9 cellular contexts compared by ENCODE assay signal in genomic region chr2:144703852-144704324, GRCh38.
DNase-seq lines count a peak whose midpoint lies in the region; ATAC-seq and TF ChIP-seq lines count a peak whose summit lies in the region.
"Had no signal": no experiment of that assay in that cellular context is flagged by ENCODE, and none has a peak within 500 bp of the region (broad histone marks: within the 10 kb centered on the region; RNA-seq: fewer than 3 reads in every experiment).

No MANE protein-coding gene starts in this region.

- H3K4me3 Mint-ChIP-seq in central memory CD8-positive, alpha-beta T cell, result no peak overlapping the region
- H3K4me3 Mint-ChIP-seq: nephron had no signal

- peak; percentile 100 for DNase-seq in GF-D8 (lab: John Stamatoyannopoulos, UW)
- DNase-seq in LoVo (ENCODE audit: low spot score), result peak; percentile 15
- DNase-seq in central memory CD8-positive, alpha-beta T cell (ENCODE audit: low spot score in 2 of 2), result no peak
- no peak for DNase-seq in NCI-H2196 (lab: John Stamatoyannopoulos, UW; ENCODE audit: unreplicated experiment)
- no peak for DNase-seq in retina
- DNase-seq in stimulated activated CD4-positive, alpha-beta T cell treated with anti-CD3 and anti-CD28 coated beads, Interleukin-2, amount 100 ng/mL, for 48 hours, result no peak
- DNase-seq in NCI-H2029 (lab: John Stamatoyannopoulos, UW), result no peak

- peak; percentile 12 for TF ChIP-seq CTCF in neutrophil (IDR thresholded peaks at IDR 0.05)

- H3K9me3 ChIP-seq in neutrophil, result no peaks in the 10 kb centered on the region

- no peaks in the 10 kb centered on the region for H3K9me3 Mint-ChIP-seq in central memory CD8-positive, alpha-beta T cell
- H3K9me3 Mint-ChIP-seq: nephron had no signal

- H3K27ac Mint-ChIP-seq in central memory CD8-positive, alpha-beta T cell (ENCODE audit: low read depth), result no peak overlapping the region
- H3K27ac Mint-ChIP-seq: nephron had no signal

- no peaks in the 10 kb centered on the region for H3K27me3 Mint-ChIP-seq in central memory CD8-positive, alpha-beta T cell

- H3K36me3 ChIP-seq in neutrophil, result no peaks in the 10 kb centered on the region

- H3K4me3 ChIP-seq in neutrophil (ENCODE audit: low read depth in 1 of 2, low read length in 1 of 2), result peak overlapping the region; percentile 28 to 36

- no peaks in the 10 kb centered on the region for H3K4me1 Mint-ChIP-seq in central memory CD8-positive, alpha-beta T cell

- H3K27ac ChIP-seq in neutrophil, result peak overlapping the region; percentile 98

- H3K4me1 ChIP-seq in neutrophil (ENCODE audit: control insufficient read depth in 1 of 2, insufficient read depth in 1 of 2, low read depth in 1 of 2, low read length in 1 of 2), result peaks cover 53 to 60% of the 10 kb centered on the region in 2 experiments

- H3K27me3 ChIP-seq in neutrophil, result no peaks in the 10 kb centered on the region

- peak; percentile 36 for ATAC-seq in central memory CD8-positive, alpha-beta T cell (replicated peaks; ENCODE audit: extremely low read depth, poor library complexity, severe bottlenecking)

- no peaks in the 10 kb centered on the region for H3K36me3 Mint-ChIP-seq in central memory CD8-positive, alpha-beta T cell (ENCODE audit: insufficient read depth)

Comparison
In these comparisons a context has a peak if more than half of its experiments do, and no peak if none do; other contexts are left out.
1. DNase-seq: peak in GF-D8 (single experiment) and LoVo (single experiment); none in central memory CD8-positive, alpha-beta T cell (0 of 2), NCI-H2196 (single experiment), retina (single experiment), stimulated activated CD4-positive, alpha-beta T cell treated with anti-CD3 and anti-CD28 coated beads, Interleukin-2, amount 100 ng/mL, for 48 hours (0 of 2) and NCI-H2029 (single experiment).